26 cellular contexts compared by ENCODE assay signal in the genomic region with DNA sequence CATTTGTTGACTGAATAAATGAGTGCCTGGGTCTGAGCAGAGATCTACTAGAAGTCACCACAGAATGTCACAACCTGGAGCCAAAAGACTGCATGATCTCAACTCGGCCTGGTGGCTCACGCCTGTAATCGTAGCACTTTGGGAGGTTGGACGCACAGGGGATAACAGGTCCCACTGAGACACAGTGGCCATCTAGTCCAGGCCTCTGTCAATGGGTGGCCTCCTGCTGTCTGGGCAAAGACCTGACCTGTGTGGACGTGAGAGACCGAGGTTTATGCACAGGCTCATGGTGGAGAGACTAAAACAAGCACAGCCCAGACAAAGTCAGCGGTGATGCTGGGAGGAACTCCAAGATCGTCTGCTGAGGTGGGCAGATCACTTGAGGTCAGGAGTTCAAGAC.
"Had no signal": no experiment of that assay in that cellular context is flagged by ENCODE, and none has a peak within 500 bp of the region (broad histone marks: within the 10 kb centered on the region; RNA-seq: fewer than 3 reads in every experiment).

No MANE protein-coding gene starts in this region.

- ATAC-seq: stimulated activated memory B cell treated with anti-CD40 and anti-IgM and Interleukin-4, amounts not matched to agents 10 μg/mL and 1 μg/mL and 100 μg/mL, for 72 hours; stimulated activated naive B cell treated with anti-CD40 and anti-IgM and Interleukin-4, amounts not matched to agents 10 μg/mL and 1 μg/mL and 100 μg/mL, for 72 hours; stimulated activated naive CD8-positive, alpha-beta T cell treated with anti-CD3 and anti-CD28 coated beads, Interleukin-15, amount 100 ng/mL, for 72 hours; stimulated activated naive CD8-positive, alpha-beta T cell treated with anti-CD3 and anti-CD28 coated beads, Interleukin-15, Interleukin-2, amounts not matched to agents 100 U/mL and 50 U/mL, for 24 hours; upper lobe of right lung had no signal

- H3K4me3 ChIP-seq: stomach, suprapubic skin, testis, thoracic aorta, thyroid gland, tibial artery, tibial nerve, transverse colon, upper lobe of left lung, upper lobe of right lung, uterus, vagina had no signal

- DNase-seq: stimulated activated CD4-positive, alpha-beta T cell treated with anti-CD3 and anti-CD28 coated beads, Interleukin-2, amount 100 ng/mL, for 48 hours; stimulated activated CD4-positive, alpha-beta T cell treated with anti-CD3 and anti-CD28 coated beads, Interleukin-4, amount 100 ng/mL, for 1 hour; stimulated activated CD4-positive, alpha-beta T cell treated with anti-CD3 and anti-CD28 coated beads, Interleukin-4, amount 100 ng/mL, for 24 hours; stimulated activated CD4-positive, alpha-beta T cell treated with anti-CD3 and anti-CD28 coated beads, Interleukin-4, amount 100 ng/mL, for 4 hours; stimulated activated CD8-positive, alpha-beta memory T cell treated with anti-CD3 and anti-CD28 coated beads, Interleukin-4, amount 100 ng/mL, for 48 hours; stimulated activated naive B cell treated with anti-CD40 and anti-IgM and Interleukin-4, amounts not matched to agents 10 μg/mL and 1 μg/mL and 100 μg/mL, for 72 hours; stimulated activated naive CD4-positive, alpha-beta T cell; stimulated activated naive CD4-positive, alpha-beta T cell treated with Interleukin-2 at 50 U/mL for 16 hours; stimulated activated naive CD8-positive, alpha-beta T cell treated with anti-CD3 and anti-CD28 coated beads, Interleukin-15, amount 100 ng/mL, for 72 hours; stimulated activated naive CD8-positive, alpha-beta T cell treated with anti-CD3 and anti-CD28 coated beads, Interleukin-15, Interleukin-2, amounts not matched to agents 100 U/mL and 50 U/mL, for 24 hours; stomach; testis; thyroid gland; tibial artery; transverse colon; upper lobe of left lung; upper lobe of right lung; uterus had no signal

- H3K4me1 ChIP-seq: testis, upper lobe of right lung, vagina had no signal

- FAIRE-seq: urothelium cell line had no signal

- H3K9me3 Mint-ChIP-seq: stimulated activated naive CD8-positive, alpha-beta T cell treated with anti-CD3 and anti-CD28 coated beads, Interleukin-15, Interleukin-2, amounts not matched to agents 100 ng/mL and 50 ng/mL, for 24 hours had no signal

- H3K27me3 ChIP-seq: testis, thyroid gland, upper lobe of left lung, vagina had no signal

- H3K27ac ChIP-seq: stomach, suprapubic skin, testis, thoracic aorta, thyroid gland, tibial artery, tibial nerve, transverse colon, upper lobe of left lung, upper lobe of right lung, uterus, vagina had no signal

- H3K27ac Mint-ChIP-seq: stimulated activated memory B cell treated with anti-CD40 and anti-IgM and Interleukin-4, amounts not matched to agents 10 μg/mL and 1 μg/mL and 100 μg/mL, for 72 hours; stimulated activated naive B cell treated with anti-CD40 and anti-IgM and Interleukin-4, amounts not matched to agents 10 μg/mL and 1 μg/mL and 100 μg/mL, for 72 hours; stimulated activated naive CD8-positive, alpha-beta T cell treated with anti-CD3 and anti-CD28 coated beads, Interleukin-15, amount 100 ng/mL, for 72 hours; stimulated activated naive CD8-positive, alpha-beta T cell treated with anti-CD3 and anti-CD28 coated beads, Interleukin-15, Interleukin-2, amounts not matched to agents 100 ng/mL and 50 ng/mL, for 24 hours; type B pancreatic cell had no signal

- H3K9me3 ChIP-seq: stomach, suprapubic skin, testis, thoracic aorta, thyroid gland, tibial artery, tibial nerve, transverse colon, upper lobe of left lung, upper lobe of right lung, uterus, vagina had no signal

- H3K36me3 ChIP-seq: stomach, suprapubic skin, thoracic aorta, thyroid gland, tibial artery, tibial nerve, transverse colon, upper lobe of left lung, upper lobe of right lung, uterus, vagina had no signal

- H3K36me3 Mint-ChIP-seq: stimulated activated memory B cell treated with anti-CD40 and anti-IgM and Interleukin-4, amounts not matched to agents 10 μg/mL and 1 μg/mL and 100 μg/mL, for 72 hours; stimulated activated naive B cell treated with anti-CD40 and anti-IgM and Interleukin-4, amounts not matched to agents 10 μg/mL and 1 μg/mL and 100 μg/mL, for 72 hours; type B pancreatic cell had no signal

- H3K4me3 Mint-ChIP-seq: stimulated activated memory B cell treated with anti-CD40 and anti-IgM and Interleukin-4, amounts not matched to agents 10 μg/mL and 1 μg/mL and 100 μg/mL, for 72 hours; stimulated activated naive B cell treated with anti-CD40 and anti-IgM and Interleukin-4, amounts not matched to agents 10 μg/mL and 1 μg/mL and 100 μg/mL, for 72 hours; stimulated activated naive CD8-positive, alpha-beta T cell treated with anti-CD3 and anti-CD28 coated beads, Interleukin-15, amount 100 ng/mL, for 72 hours; stimulated activated naive CD8-positive, alpha-beta T cell treated with anti-CD3 and anti-CD28 coated beads, Interleukin-15, Interleukin-2, amounts not matched to agents 100 ng/mL and 50 ng/mL, for 24 hours; type B pancreatic cell had no signal
